Comparison of ENCODE assay signal across 8 cellular contexts in the genomic region with DNA sequence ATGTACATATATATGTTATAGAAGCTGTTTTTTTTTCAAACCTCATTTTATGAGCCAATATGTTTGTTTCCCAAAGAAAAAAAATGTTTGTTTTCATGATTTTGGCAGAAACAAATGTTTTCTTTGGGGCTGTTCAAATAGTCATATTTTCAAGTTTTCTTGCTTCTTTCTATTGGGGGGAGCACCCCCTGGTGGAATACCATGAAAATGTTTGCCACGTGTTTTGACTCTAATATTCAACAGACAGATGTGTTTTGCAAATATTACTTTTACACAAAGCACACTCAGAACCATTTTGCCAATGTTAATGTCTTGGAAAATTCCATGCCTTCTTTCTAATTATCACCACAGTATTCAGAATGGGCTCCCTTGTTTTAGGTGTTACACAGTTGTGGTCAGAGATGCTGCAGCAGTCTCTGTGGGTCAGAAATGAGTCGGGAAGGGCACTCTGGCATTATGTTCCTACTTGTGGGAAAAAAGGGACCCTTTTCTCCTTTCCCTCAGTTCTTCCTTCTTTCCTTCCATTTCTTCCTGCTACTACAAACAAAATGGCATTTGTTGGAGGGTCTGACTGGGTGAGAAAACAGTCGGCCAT.
DNase-seq lines count a peak whose midpoint lies in the region; ATAC-seq, FAIRE-seq and TF ChIP-seq lines count a peak whose summit lies in the region.

No MANE protein-coding gene starts in this region.

- peak; percentile 53 for TF ChIP-seq CTCF in AG09319 (IDR thresholded peaks at IDR 0.05; ENCODE audit: low read depth, low read length)
- peak; percentile 54 to 64 (median 63) for TF ChIP-seq CTCF in nephron (IDR thresholded peaks at IDR 0.05; ENCODE audit: unreplicated experiment in 3 of 3)

- H3K9me3 Mint-ChIP-seq in nephron, result peaks cover 4% of the 10 kb centered on the region

- no peak for FAIRE-seq in GM18507 (lab: Jason Lieb, UNC)
- no peak for FAIRE-seq in HTR-8/SVneo (lab: Jason Lieb, UNC)

- DNase-seq in AG09319 (ENCODE audit: extremely low read depth, low read depth) (no peak), GM18507 (ENCODE audit: extremely low spot score, insufficient read length, low read depth) (peak; percentile 1), NCI-H1694 (lab: John Stamatoyannopoulos, UW) (peak; percentile 32), dermis blood vessel endothelial cell (peak; percentile 41), HTR-8/SVneo (ENCODE audit: insufficient read length, low spot score) (no peak), SW480 (ENCODE audit: low spot score) (no peak)

- H3K4me3 Mint-ChIP-seq in nephron, result no peak overlapping the region

- no peaks in the 10 kb centered on the region for H3K27me3 Mint-ChIP-seq in nephron (ENCODE audit: low read depth)

- ATAC-seq in HG02981 (IDR thresholded peaks at IDR 0.05; ENCODE audit: unreplicated experiment), result no peak

- peak overlapping the region in 2 of 3 experiments; percentile 52 to 56 for H3K27ac Mint-ChIP-seq in nephron

- no peaks in the 10 kb centered on the region for H3K36me3 Mint-ChIP-seq in nephron (ENCODE audit: low read depth)

- H3K4me1 Mint-ChIP-seq in nephron, result peaks cover 42% of the 10 kb centered on the region

Comparison
In these comparisons a context has a peak if more than half of its experiments do, and no peak if none do; other contexts are left out.
1. DNase-seq: peak in GM18507 (single experiment), NCI-H1694 (single experiment) and dermis blood vessel endothelial cell (single experiment); none in AG09319 (single experiment), HTR-8/SVneo (single experiment) and SW480 (single experiment).